Comparison of ENCODE assay signal across 21 cellular contexts in the genomic region with DNA sequence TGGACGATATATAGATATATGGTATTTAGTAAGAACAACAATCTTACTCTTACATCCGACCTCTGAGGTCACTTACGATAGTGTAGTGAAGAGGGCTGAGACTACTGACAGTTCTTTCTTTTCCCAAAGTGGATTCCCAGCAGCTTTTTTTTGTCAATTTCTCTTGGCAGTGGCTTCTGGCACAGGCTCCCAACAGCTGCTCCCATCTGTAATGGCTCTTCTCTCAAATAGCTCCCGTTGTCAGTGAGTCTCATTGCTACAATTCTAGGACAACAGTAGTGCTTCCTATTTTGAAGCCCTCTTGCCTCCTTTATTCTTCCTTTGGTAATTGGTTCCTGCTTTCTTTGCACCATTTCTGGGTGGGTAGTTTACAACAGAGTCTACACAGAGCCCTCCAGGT.
DNase-seq lines count a peak whose midpoint lies in the region; ATAC-seq and TF ChIP-seq lines count a peak whose summit lies in the region.
"Had no signal": no experiment of that assay in that cellular context is flagged by ENCODE, and none has a peak within 500 bp of the region (broad histone marks: within the 10 kb centered on the region; RNA-seq: fewer than 3 reads in every experiment).

No MANE protein-coding gene starts in this region.

- peaks cover 11% of the 10 kb centered on the region for H3K9me3 Mint-ChIP-seq in activated T-cell treated with anti-CD3 and anti-CD28 coated beads, Interleukin-2, amount 50 U/mL, for 4 hours

- peak; percentile 4 for DNase-seq in Ammon's horn (ENCODE audit: low spot score)
- peak; percentile 80 for DNase-seq in NCI-H1694 treated with DMSO at 0.1 percent for 48 hours (lab: John Stamatoyannopoulos, UW)
- DNase-seq in fibroblast of villous mesenchyme (ENCODE audit: low read depth): peak; percentile 27
- DNase-seq in mucosa of gallbladder (ENCODE audit: low spot score): peak; percentile 38
- DNase-seq in lower leg skin (ENCODE audit: low spot score in 2 of 2): no peak
- DNase-seq in SK-N-DZ (ENCODE audit: low spot score): no peak
- no peak for DNase-seq in activated T-cell treated with anti-CD3 and anti-CD28 coated beads, Interleukin-2, amount 50 U/mL, for 4 hours
- DNase-seq: activated CD4-positive, alpha-beta memory T cell treated with anti-CD3 and anti-CD28 coated beads, Interleukin-2, amount 10 ng/mL, durations not matched to agents 7 days and 5 days; activated naive CD4-positive, alpha-beta T cell treated with anti-CD3 and anti-CD28 coated beads for 36 hours; activated T-cell treated with anti-CD3 and anti-CD28 coated beads, Interleukin-2, amount 50 U/mL, for 1 hour; anterior cingulate cortex; CD4-positive, alpha-beta T cell; islet precursor cell; NCI-H1930; NCI-H526; SIG-M5; substantia nigra had no signal

- intact Hi-C loops in lower leg skin (cut with DNase I; ENCODE audit: low total_unique reads): no loop called here

- H3K4me1 Mint-ChIP-seq in activated T-cell treated with anti-CD3 and anti-CD28 coated beads, Interleukin-2, amount 50 U/mL, for 4 hours (ENCODE audit: low read depth): no peaks in the 10 kb centered on the region
- H3K4me1 Mint-ChIP-seq: activated CD4-positive, alpha-beta memory T cell treated with anti-CD3 and anti-CD28 coated beads, Interleukin-2, amount 10 ng/mL, durations not matched to agents 7 days and 5 days; central memory CD8-positive, alpha-beta T cell; WTC11 had no signal

- H3K27me3 Mint-ChIP-seq in activated T-cell treated with anti-CD3 and anti-CD28 coated beads, Interleukin-2, amount 50 U/mL, for 4 hours (ENCODE audit: low read depth): peaks cover 2% of the 10 kb centered on the region
- H3K27me3 Mint-ChIP-seq: activated CD4-positive, alpha-beta memory T cell treated with anti-CD3 and anti-CD28 coated beads, Interleukin-2, amount 10 ng/mL, durations not matched to agents 7 days and 5 days had no signal

- H3K4me3 ChIP-seq in fibroblast of villous mesenchyme (ENCODE audit: low read depth, low read length) (no peak overlapping the region), lower leg skin (ENCODE audit: low read depth, poor library complexity, severe bottlenecking) (no peak overlapping the region)
- H3K4me3 ChIP-seq: uterus had no signal

- 50 to 57% methylated on average over 4 of the region's 4 CpGs for WGBS in lower leg skin, 2 donors

- no peak for ATAC-seq in HG02610 (IDR thresholded peaks at IDR 0.05; ENCODE audit: unreplicated experiment)
- ATAC-seq in activated T-cell treated with anti-CD3 and anti-CD28 coated beads, Interleukin-2, amount 50 U/mL, for 4 hours: no peak
- ATAC-seq: WTC11 had no signal

- H3K36me3 Mint-ChIP-seq in activated T-cell treated with anti-CD3 and anti-CD28 coated beads, Interleukin-2, amount 50 U/mL, for 4 hours (ENCODE audit: insufficient read depth): no peaks in the 10 kb centered on the region
- H3K36me3 Mint-ChIP-seq: WTC11 had no signal

- TF ChIP-seq CTCF in fibroblast of villous mesenchyme (IDR thresholded peaks at IDR 0.05; ENCODE audit: insufficient read depth, low read depth, low read length) (no peak), lower leg skin (IDR thresholded peaks at IDR 0.05) (no peak)

- no peak for TF ChIP-seq POLR2A in lower leg skin (IDR thresholded peaks at IDR 0.05)

- H3K4me3 Mint-ChIP-seq in activated T-cell treated with anti-CD3 and anti-CD28 coated beads, Interleukin-2, amount 50 U/mL, for 4 hours: no peak overlapping the region
- H3K4me3 Mint-ChIP-seq: activated CD4-positive, alpha-beta memory T cell treated with anti-CD3 and anti-CD28 coated beads, Interleukin-2, amount 10 ng/mL, durations not matched to agents 7 days and 5 days; activated naive CD4-positive, alpha-beta T cell treated with anti-CD3 and anti-CD28 coated beads for 36 hours; CD4-positive, alpha-beta T cell; central memory CD8-positive, alpha-beta T cell; WTC11 had no signal

Comparison
In these comparisons a context has a peak if more than half of its experiments do, and no peak if none do; other contexts are left out.
1. DNase-seq: peak in Ammon's horn (single experiment), NCI-H1694 treated with DMSO at 0.1 percent for 48 hours (single experiment), fibroblast of villous mesenchyme (single experiment) and mucosa of gallbladder (single experiment); none in lower leg skin (0 of 2), SK-N-DZ (single experiment) and activated T-cell treated with anti-CD3 and anti-CD28 coated beads, Interleukin-2, amount 50 U/mL, for 4 hours (single experiment).